Comparison of ENCODE assay signal across 17 cellular contexts in genomic region chr16:14334366-14335105, GRCh38.
DNase-seq lines count a peak whose midpoint lies in the region; ATAC-seq, FAIRE-seq and TF ChIP-seq lines count a peak whose summit lies in the region.
"Had no signal": no experiment of that assay in that cellular context is flagged by ENCODE, and none has a peak within 500 bp of the region (broad histone marks: within the 10 kb centered on the region; RNA-seq: fewer than 3 reads in every experiment).

No MANE protein-coding gene starts in this region.

- H3K27ac Mint-ChIP-seq in GM23338: no peak overlapping the region; the same call in 1 of the 2 replicates
- H3K27ac Mint-ChIP-seq: activated T-helper 1 cell treated with anti-CD3 and anti-CD28 coated beads, Interleukin-12 subunit alpha, Interleukin-12 subunit beta, Interleukin-2, Interleukin-4 antibody, amounts not matched to agents 30 ng/mL and 10 ng/mL and 1 ng/mL, durations not matched to agents 14 hours and 24 hours and 36 hours; CD8-positive, alpha-beta T cell had no signal

- no peaks in the 10 kb centered on the region for H3K9me3 Mint-ChIP-seq in GM23338
- H3K9me3 Mint-ChIP-seq: activated T-helper 1 cell treated with anti-CD3 and anti-CD28 coated beads, Interleukin-12 subunit alpha, Interleukin-12 subunit beta, Interleukin-2, Interleukin-4 antibody, amounts not matched to agents 30 ng/mL and 10 ng/mL and 1 ng/mL, durations not matched to agents 14 hours and 24 hours and 36 hours; CD8-positive, alpha-beta T cell had no signal

- no peak overlapping the region for H3K4me2 ChIP-seq in HepG2 (ENCODE audit: low read depth, low read length)
- peak overlapping the region; percentile 8 for H3K4me2 ChIP-seq in keratinocyte (ENCODE audit: control insufficient read depth, extremely low read depth, insufficient read depth, low read depth, low read length)
- no peak overlapping the region for H3K4me2 ChIP-seq in GM23338

- DNase-seq in HepG2 (ENCODE audit: low spot score): no peak
- no peak for DNase-seq in right lobe of liver
- DNase-seq in cardiac fibroblast (ENCODE audit: low read depth in 2 of 2): peak; percentile 31 to 67
- DNase-seq in keratinocyte (ENCODE audit: low read depth, low spot score): no peak
- no peak for DNase-seq in NCI-H774 (lab: John Stamatoyannopoulos, UW)
- no peak for DNase-seq in GM23338 (ENCODE audit: low spot score)
- DNase-seq in NCI-H1092 treated with DMSO at 0.1 percent for 48 hours (lab: John Stamatoyannopoulos, UW): no peak
- DNase-seq: activated CD4-positive, alpha-beta T cell treated with anti-CD3 and anti-CD28 coated beads for 1 hour; CD8-positive, alpha-beta T cell; foreskin melanocyte; left colon; NCI-H1436; T-helper 9 cell had no signal

- H3K9me2 ChIP-seq in GM23338 (ENCODE audit: insufficient read depth): peaks cover 7% of the 10 kb centered on the region; the same call in 1 of the 2 replicates

- CTCF ChIA-PET in HepG2 (lab: Yijun Ruan, JAX; ENCODE audit: low intra/inter-chr PET ratio, low total read pairs): no interaction called here

- peaks cover 49% of the 10 kb centered on the region for H3K4me1 ChIP-seq in HepG2 (ENCODE audit: insufficient read depth, low read length)
- peaks cover 0 to 32% (median 5%) of the 10 kb centered on the region in 4 donors for H3K4me1 ChIP-seq in right lobe of liver
- H3K4me1 ChIP-seq in keratinocyte (ENCODE audit: control insufficient read depth, extremely low read depth, insufficient read depth, low read length): peaks cover 5% of the 10 kb centered on the region
- no peaks in the 10 kb centered on the region for H3K4me1 ChIP-seq in GM23338 (ENCODE audit: insufficient read depth)

- H3K36me3 ChIP-seq in HepG2 (replicated peaks in 1 of 2; ENCODE audit: control insufficient read depth in 1 of 2, insufficient read depth in 2 of 2, low read length in 2 of 2) (0 out of 5 replicates have a peak, but pooled peaks cover 0 to under 1% of the 10 kb centered on the region in 2 experiments), right lobe of liver (no peaks in the 10 kb centered on the region), keratinocyte (ENCODE audit: control insufficient read depth in 2 of 2, extremely low read depth in 1 of 2, insufficient read depth in 2 of 2, low read length in 2 of 2) (no peaks in the 10 kb centered on the region), GM23338 (ENCODE audit: insufficient read depth) (no peaks in the 10 kb centered on the region)
- H3K36me3 ChIP-seq: breast epithelium had no signal

- 74% methylated on average over 13 of the region's 13 CpGs for WGBS in HepG2 (ENCODE audit: low lambda C conversion rate)
- WGBS in right lobe of liver (ENCODE audit: insufficient coverage, low coverage, low lambda C conversion rate, missing lambda C conversion rate): 75% methylated on average over 13 of the region's 13 CpGs

- dilution Hi-C loops in keratinocyte (cut with MboI; ENCODE audit: extremely low pct_ligation_motif_present, low sequenced_read_pairs): no loop called here

- H3F3A ChIP-seq in GM23338 (replicated peaks; ENCODE audit: low read depth): no peaks in the 10 kb centered on the region

- POLR2A ChIA-PET in HepG2 (lab: Yijun Ruan, JAX): no interaction called here

- no peak for TF ChIP-seq RAD21 in HepG2 (CRISPR knock-in tag; IDR thresholded peaks at IDR 0.05)

- in situ Hi-C loops in HepG2 (cut with HindIII; ENCODE audit: extremely low pct_ligation_motif_present, low pct_unique_long_range_greater_than_20kb): no loop called here

- ATAC-seq in HepG2 (no peak), right lobe of liver (no peak), GM23338 (no peak)
- no peak for ATAC-seq in activated CD4-positive, CD25-positive, alpha-beta regulatory T cell treated with anti-CD3 and anti-CD28 coated beads, Interleukin-2, amount 50 U/mL, for 24 hours
- ATAC-seq: CD8-positive, alpha-beta T cell; left colon had no signal

- no peak for TF ChIP-seq CTCF in HepG2 (CRISPR knock-in tag; IDR thresholded peaks at IDR 0.05)
- TF ChIP-seq CTCF in right lobe of liver (IDR thresholded peaks at IDR 0.05): no peak
- TF ChIP-seq CTCF in cardiac fibroblast (IDR thresholded peaks at IDR 0.05; ENCODE audit: low read depth, low read length): no peak
- no peak for TF ChIP-seq CTCF in keratinocyte (optimal IDR thresholded peaks at IDR 0.05 in 1 of 3, IDR thresholded peaks at IDR 0.05 in 1 of 3, conservative IDR thresholded peaks at IDR 0.05 in 1 of 3; ENCODE audit: extremely low read depth in 1 of 3, insufficient read depth in 2 of 3, low read length in 3 of 3)
- no peak for TF ChIP-seq CTCF in GM23338 (conservative IDR thresholded peaks at IDR 0.05; ENCODE audit: low read depth in 2 of 2)

- H3K27me3 Mint-ChIP-seq in GM23338 (ENCODE audit: insufficient read depth, low read depth, poor library complexity): no peaks in the 10 kb centered on the region

- no peak overlapping the region for H3K4me3 Mint-ChIP-seq in GM23338
- H3K4me3 Mint-ChIP-seq: activated T-helper 1 cell treated with anti-CD3 and anti-CD28 coated beads, Interleukin-12 subunit alpha, Interleukin-12 subunit beta, Interleukin-2, Interleukin-4 antibody, amounts not matched to agents 30 ng/mL and 10 ng/mL and 1 ng/mL, durations not matched to agents 14 hours and 24 hours and 36 hours; CD8-positive, alpha-beta T cell had no signal

- intact Hi-C loops in HepG2 (cut with micrococcal nuclease; ENCODE audit: unreplicated experiment): no loop called here
- intact Hi-C loops in right lobe of liver (cut with DNase I): no loop called here

- no peak overlapping the region for H3K4me3 ChIP-seq in HepG2 (replicated peaks in 1 of 3; ENCODE audit: insufficient read depth in 1 of 3, low read depth in 2 of 3, low read length in 3 of 3)
- H3K4me3 ChIP-seq in right lobe of liver: no peak overlapping the region
- no peak overlapping the region for H3K4me3 ChIP-seq in cardiac fibroblast (replicated peaks in 1 of 2; ENCODE audit: low read depth in 2 of 2, low read length in 2 of 2)
- no peak overlapping the region for H3K4me3 ChIP-seq in keratinocyte (ENCODE audit: control insufficient read depth in 2 of 3, extremely low read depth in 1 of 3, insufficient read depth in 2 of 3, low read depth in 1 of 3, low read length in 3 of 3)
- no peak overlapping the region for H3K4me3 ChIP-seq in GM23338
- H3K4me3 ChIP-seq: breast epithelium, SK-N-MC had no signal

- H3K79me2 ChIP-seq in HepG2 (ENCODE audit: insufficient read depth, low read length) (no peaks in the 10 kb centered on the region), keratinocyte (ENCODE audit: control insufficient read depth, insufficient read depth, low read length) (no peaks in the 10 kb centered on the region), GM23338 (replicated peaks; ENCODE audit: insufficient read depth) (no peaks in the 10 kb centered on the region)

- peaks cover under 1% of the 10 kb centered on the region; the same call in 1 of the 3 replicates for H3K36me3 Mint-ChIP-seq in GM23338 (ENCODE audit: low read depth)
- H3K36me3 Mint-ChIP-seq: CD8-positive, alpha-beta T cell had no signal

- H3K9ac ChIP-seq in HepG2 (ENCODE audit: insufficient read depth, low read depth, low read length): no peak overlapping the region
- no peak overlapping the region for H3K9ac ChIP-seq in keratinocyte (ENCODE audit: control insufficient read depth, extremely low read depth, insufficient read depth, low read length)

- no peaks in the 10 kb centered on the region; a peak in 1 of 5 replicates for H3K27me3 ChIP-seq in HepG2 (ENCODE audit: control insufficient read depth in 1 of 2, insufficient read depth in 2 of 2, low read length in 2 of 2)
- H3K27me3 ChIP-seq in right lobe of liver: no peaks in the 10 kb centered on the region
- H3K27me3 ChIP-seq in keratinocyte (ENCODE audit: control insufficient read depth, extremely low read depth, insufficient read depth, low read length): no peaks in the 10 kb centered on the region
- H3K27me3 ChIP-seq in GM23338 (ENCODE audit: insufficient read depth): no peaks in the 10 kb centered on the region
- H3K27me3 ChIP-seq: breast epithelium had no signal

- no TSS peak for BruUV-seq in HepG2 (replicated peaks; lab: Mats Ljungman, UMichigan)

- TF ChIP-seq POLR2A in HepG2 (IDR thresholded peaks at IDR 0.05; ENCODE audit: insufficient read depth in 1 of 2, low read depth in 2 of 2, low read length in 2 of 2) (no peak), right lobe of liver (IDR thresholded peaks at IDR 0.05) (no peak)

- no peak for FAIRE-seq in HepG2 (lab: Jason Lieb, UNC)
- FAIRE-seq in keratinocyte (lab: Jason Lieb, UNC): no peak

- H2AFZ ChIP-seq in HepG2 (ENCODE audit: low read length) (no peak overlapping the region), keratinocyte (ENCODE audit: control insufficient read depth, low read length) (no peak overlapping the region), GM23338 (no peak overlapping the region)

- H4K20me1 ChIP-seq in HepG2 (ENCODE audit: insufficient read depth, low read length): no peaks in the 10 kb centered on the region
- H4K20me1 ChIP-seq in keratinocyte (ENCODE audit: control insufficient read depth, extremely low read depth, insufficient read depth, low read length): no peaks in the 10 kb centered on the region
- H4K20me1 ChIP-seq in GM23338 (replicated peaks; ENCODE audit: insufficient read depth): no peaks in the 10 kb centered on the region

- no peaks in the 10 kb centered on the region for H3K9me1 ChIP-seq in keratinocyte (ENCODE audit: control insufficient read depth, extremely low read depth, insufficient read depth, low read length)

- H3K27ac ChIP-seq in HepG2 (ENCODE audit: extremely low read length, insufficient read depth, low read length) (no peak overlapping the region), right lobe of liver (no peak overlapping the region), keratinocyte (ENCODE audit: control insufficient read depth, insufficient read depth, low read length) (peak overlapping the region; percentile 22), GM23338 (ENCODE audit: low read depth) (no peak overlapping the region)
- H3K27ac ChIP-seq: SK-N-MC had no signal

- TF ChIP-seq EP300 in HepG2 (IDR thresholded peaks at IDR 0.05; ENCODE audit: low read depth in 2 of 2, low read length in 2 of 2) (no peak), HepG2 (CRISPR knock-in tag; IDR thresholded peaks at IDR 0.05; ENCODE audit: borderline replicate concordance) (no peak)

- H3K9me3 ChIP-seq in HepG2 (ENCODE audit: low read length) (0 out of 2 replicates have a peak, but pooled peaks cover 4% of the 10 kb centered on the region), right lobe of liver (no peaks in the 10 kb centered on the region), keratinocyte (ENCODE audit: control insufficient read depth, low read depth, low read length) (no peaks in the 10 kb centered on the region)
- H3K9me3 ChIP-seq: breast epithelium had no signal

- H3K4me1 Mint-ChIP-seq in GM23338: no peaks in the 10 kb centered on the region

TF ChIP-seq in HepG2, 621 proteins besides CTCF, POLR2A, EP300 and RAD21 (continues in another document):
- no peak for TF ChIP-seq TCF7L2 (IDR thresholded peaks at IDR 0.05; ENCODE audit: low read depth, low read length)

TF ChIP-seq in GM23338, 12 proteins besides CTCF, POLR2A, EP300 and RAD21 (continues in another document):
- TF ChIP-seq EZH2 (IDR thresholded peaks at IDR 0.05; ENCODE audit: low read depth, unreplicated experiment): no peak

Comparison
In these comparisons a context has a peak if more than half of its experiments do, and no peak if none do; other contexts are left out.
1. DNase-seq: peak in cardiac fibroblast (2 of 2); none in HepG2 (single experiment), right lobe of liver (0 of 3), keratinocyte (single experiment), NCI-H774 (single experiment), GM23338 (single experiment) and NCI-H1092 treated with DMSO at 0.1 percent for 48 hours (single experiment).